Comparison of ENCODE assay signal across 11 cellular contexts in genomic region chr1:114113801-114114750, GRCh38. TPM values are rescaled to one million over a fixed set of nuclear protein-coding genes. Genes with fewer than 3 reads are reported as not detected.
DNase-seq lines count a peak whose midpoint lies in the region; ATAC-seq and TF ChIP-seq lines count a peak whose summit lies in the region.
"Had no signal": no experiment of that assay in that cellular context is flagged by ENCODE, and none has a peak within 500 bp of the region (broad histone marks: within the 10 kb centered on the region; RNA-seq: fewer than 3 reads in every experiment).

No MANE protein-coding gene starts in this region.

- ATAC-seq in left ventricle myocardium superior: peak; percentile 83

- BruUV-seq in OCI-LY7 (replicated peaks; lab: Mats Ljungman, UMichigan): no TSS peak

- POLR2A ChIA-PET in OCI-LY7 (lab: Charles Lee): no interaction called here

- no peaks in the 10 kb centered on the region for H3K79me2 ChIP-seq in OCI-LY7 (ENCODE audit: insufficient read depth, low read depth, low read length)

- no peak for TF ChIP-seq CTCF in OCI-LY7 (conservative IDR thresholded peaks at IDR 0.05; ENCODE audit: low read length)

- no peaks in the 10 kb centered on the region for H3K4me1 ChIP-seq in OCI-LY7 (ENCODE audit: insufficient read depth, low read length, poor library complexity, severe bottlenecking)

- no peak overlapping the region for H3K4me3 ChIP-seq in OCI-LY7 (ENCODE audit: low read depth, low read length, poor library complexity, severe bottlenecking)

- no peaks in the 10 kb centered on the region for H3K36me3 ChIP-seq in OCI-LY7 (ENCODE audit: insufficient read depth, low read length)

- H3K4me2 ChIP-seq in OCI-LY7 (ENCODE audit: low read length): no peak overlapping the region

- intact Hi-C loops in left ventricle myocardium superior (cut with micrococcal nuclease) (no loop called here), OCI-LY7 (cut with micrococcal nuclease; ENCODE audit: unreplicated experiment) (no loop called here)

- H3K9me3 ChIP-seq in OCI-LY7 (ENCODE audit: low read length): no peaks in the 10 kb centered on the region

- CTCF ChIA-PET in OCI-LY7 (lab: Charles Lee; ENCODE audit: unreplicated experiment): no interaction called here

- H3K27ac ChIP-seq in OCI-LY7 (ENCODE audit: low read depth, low read length, poor library complexity, severe bottlenecking): no peak overlapping the region

- H2AFZ ChIP-seq in OCI-LY7 (ENCODE audit: low read length): no peak overlapping the region

- DNase-seq in AG08396 (ENCODE audit: low spot score) (peak; percentile 22), HPDE6-E6E7 (ENCODE audit: extremely low spot score) (peak; percentile 69), T1000 (lab: John Stamatoyannopoulos, UW) (peak; percentile 33), left ventricle myocardium superior (no peak), NCI-H748 (lab: John Stamatoyannopoulos, UW; ENCODE audit: unreplicated experiment) (no peak), GM19240 (ENCODE audit: insufficient read length, low spot score) (no peak), OCI-LY7 (ENCODE audit: low spot score) (no peak), NCI-H1105 (lab: John Stamatoyannopoulos, UW) (no peak)
- DNase-seq: kidney glomerular epithelial cell, NCI-H446 treated with DMSO at 0.1 percent for 48 hours had no signal

- no peaks in the 10 kb centered on the region for H3K9me2 ChIP-seq in OCI-LY7 (ENCODE audit: insufficient read depth, low read length)

- no peaks in the 10 kb centered on the region for H4K20me1 ChIP-seq in OCI-LY7 (ENCODE audit: insufficient read depth, low read length)

RNA-seq across cellular contexts. Expression of gene SYT6, which starts 39.6 kb away (rescaled TPM):
- total RNA-seq in left ventricle myocardium superior: not detected
- not detected in 2 replicates for total RNA-seq in OCI-LY7 (2014; rRNA removed; shearing (Covaris generic))
- total RNA-seq in OCI-LY7 (2022): not detected in 2 replicates
- total RNA-seq: chondrocyte had no signal

Comparison
In these comparisons a context has a peak if more than half of its experiments do, and no peak if none do; other contexts are left out.
1. DNase-seq: peak in AG08396 (single experiment), HPDE6-E6E7 (single experiment) and T1000 (single experiment); none in left ventricle myocardium superior (single experiment), NCI-H748 (single experiment), GM19240 (single experiment), OCI-LY7 (single experiment) and NCI-H1105 (single experiment).